In the genomic region with DNA sequence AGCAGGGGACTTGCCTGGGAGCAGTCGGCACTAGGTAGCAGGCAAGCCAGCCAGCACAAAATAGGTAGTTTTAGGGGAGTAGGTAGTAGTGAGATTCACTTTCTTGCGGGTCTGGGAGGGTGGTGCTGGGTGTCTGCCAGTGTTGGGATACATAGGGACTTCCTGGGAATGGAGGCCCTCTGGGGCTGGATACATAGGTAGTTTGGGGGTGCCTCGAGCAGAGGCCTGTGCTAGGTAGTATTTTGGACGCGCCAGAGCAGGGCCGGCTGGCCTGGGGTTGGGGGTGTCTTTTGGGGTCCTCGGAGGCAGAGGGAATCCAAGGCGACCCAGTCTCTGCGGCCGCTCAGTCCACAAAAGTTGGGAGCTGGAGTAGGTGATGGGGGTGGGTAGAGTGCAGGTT, we compare ENCODE assay signal across 1 cellular context.
TF ChIP-seq lines count a peak whose summit lies in the region.

No MANE protein-coding gene starts in this region.

TF ChIP-seq in endothelial cell of umbilical vein, 7 proteins besides CTCF, POLR2A, EP300 and RAD21:
- no peak for TF ChIP-seq MYC (IDR thresholded peaks at IDR 0.05; ENCODE audit: low read depth, low read length)
- TF ChIP-seq POLR2AphosphoS5 (IDR thresholded peaks at IDR 0.05; ENCODE audit: insufficient read depth, low read depth, low read length) = no peak
- TF ChIP-seq, protein P1, sequence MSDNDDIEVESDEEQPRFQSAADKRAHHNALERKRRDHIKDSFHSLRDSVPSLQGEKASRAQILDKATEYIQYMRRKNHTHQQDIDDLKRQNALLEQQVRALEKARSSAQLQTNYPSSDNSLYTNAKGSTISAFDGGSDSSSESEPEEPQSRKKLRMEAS (IDR thresholded peaks at IDR 0.05; ENCODE audit: insufficient read depth, insufficient read length) = no peak
- no peak for TF ChIP-seq FOS (IDR thresholded peaks at IDR 0.05; ENCODE audit: borderline replicate concordance, insufficient read depth, low read length)
- no peak for TF ChIP-seq GATA2 (IDR thresholded peaks at IDR 0.05; ENCODE audit: insufficient read depth, insufficient read length, low read depth, low read length)
- no peak for TF ChIP-seq JUN (IDR thresholded peaks at IDR 0.05; ENCODE audit: borderline replicate concordance, insufficient read depth, insufficient read length, low read depth)
- no peak for TF ChIP-seq EZH2 (IDR thresholded peaks at IDR 0.05; ENCODE audit: borderline replicate concordance, low read depth, low read length, severe bottlenecking)
